Comparison of ENCODE assay signal across 1 cellular context in genomic region chr1:111139234-111139955, GRCh38.
TF ChIP-seq lines count a peak whose summit lies in the region.

No MANE protein-coding gene starts in this region.

TF ChIP-seq in HepG2, 621 proteins besides CTCF, POLR2A, EP300 and RAD21 (continued from another document):
- TF ChIP-seq ZBTB2 (CRISPR knock-in tag; IDR thresholded peaks at IDR 0.05; ENCODE audit: low read depth) (0 out of 2 replicates have a peak, but pooled peaks have one; percentile 30), KAT7 (CRISPR knock-in tag; IDR thresholded peaks at IDR 0.05; ENCODE audit: borderline replicate concordance) (0 out of 2 replicates have a peak, but pooled peaks have one; percentile 12), ELF1 (CRISPR knock-in tag; IDR thresholded peaks at IDR 0.05) (peak; percentile 48), KMT2B (CRISPR knock-in tag; IDR thresholded peaks at IDR 0.05) (peak; percentile 68), ZNF589 (CRISPR knock-in tag; conservative IDR thresholded peaks at IDR 0.05) (peak; percentile 75; the same call in 1 of the 2 replicates), ZNF234 (CRISPR knock-in tag; conservative IDR thresholded peaks at IDR 0.05) (no peak), RERE (CRISPR knock-in tag; IDR thresholded peaks at IDR 0.05; ENCODE audit: low read depth) (0 out of 2 replicates have a peak, but pooled peaks have one; percentile 4), ZNF709 (CRISPR knock-in tag; IDR thresholded peaks at IDR 0.05) (peak; percentile 79; the same call in 1 of the 2 replicates), ZBTB46 (CRISPR knock-in tag; IDR thresholded peaks at IDR 0.05; ENCODE audit: borderline replicate concordance) (no peak), ATF4 (CRISPR knock-in tag; IDR thresholded peaks at IDR 0.05) (0 out of 4 replicates have a peak, but pooled peaks of 1 of the 2 experiments have one; percentile 14), MYNN (CRISPR knock-in tag; IDR thresholded peaks at IDR 0.05; ENCODE audit: low read depth) (0 out of 2 replicates have a peak, but pooled peaks have one; percentile 15), FOXP1 (IDR thresholded peaks at IDR 0.05) (no peak), FOXP1 (CRISPR knock-in tag; IDR thresholded peaks at IDR 0.05) (peak; percentile 45; the same call in 1 of the 2 replicates), NR2F6 (IDR thresholded peaks at IDR 0.05) (peak; percentile 46; the same call in 1 of the 2 replicates), NR2F6 (CRISPR knock-in tag; IDR thresholded peaks at IDR 0.05) (peak; percentile 35; the same call in 1 of the 2 replicates), ZNF768 (CRISPR knock-in tag; IDR thresholded peaks at IDR 0.05) (peak; percentile 71; the same call in 1 of the 2 replicates), MTERF4 (CRISPR knock-in tag; IDR thresholded peaks at IDR 0.05) (0 out of 2 replicates have a peak, but pooled peaks have one; percentile 19), NPAS2 (CRISPR knock-in tag; IDR thresholded peaks at IDR 0.05; ENCODE audit: borderline replicate concordance) (no peak), ZBTB25 (CRISPR knock-in tag; IDR thresholded peaks at IDR 0.05) (no peak; the same call in 1 of the 2 replicates), KDM3A (CRISPR knock-in tag; IDR thresholded peaks at IDR 0.05; ENCODE audit: low read depth) (0 out of 2 replicates have a peak, but pooled peaks have one; percentile 8)
